Comparison of ENCODE assay signal across 8 cellular contexts in genomic region chr6:90611543-90611864, GRCh38. TPM values are rescaled to one million over a fixed set of nuclear protein-coding genes. Genes with fewer than 3 reads are reported as not detected.
DNase-seq lines count a peak whose midpoint lies in the region; ATAC-seq and TF ChIP-seq lines count a peak whose summit lies in the region.

No MANE protein-coding gene starts in this region.

- H3K4me3 ChIP-seq in iPS-18a (ENCODE audit: low read length) (peak overlapping the region; percentile 54), stomach (peak overlapping the region; percentile 57 to 65 (median 61))

- 20 to 24% (median 23%) methylated on average over 7 of the region's 7 CpGs for WGBS in stomach, 5 donors

- CTCF ChIA-PET in activated CD8-positive, alpha-beta T cell treated with anti-CD3 and anti-CD28 coated beads, Interleukin-2, amount 10 ng/mL, durations not matched to agents 7 days and 5 days (lab: Charles Lee) = interaction anchor here (0.8 to 0.9 kb wide), 2 partner anchors 34 to 41 kb away, joined by 3 read pairs; no protein-coding TSS in a partner anchor

- H3K36me3 ChIP-seq in iPS-18a (ENCODE audit: control insufficient read depth, low read depth, low read length) = no peaks in the 10 kb centered on the region
- H3K36me3 ChIP-seq in stomach = no peaks in the 10 kb centered on the region

- no peak for TF ChIP-seq POLR2A in stomach (IDR thresholded peaks at IDR 0.05)

- no peak for ATAC-seq in activated CD8-positive, alpha-beta T cell treated with anti-CD3 and anti-CD28 coated beads, Interleukin-2, amount 10 ng/mL, durations not matched to agents 7 days and 5 days
- ATAC-seq in activated CD4-positive, CD25-positive, alpha-beta regulatory T cell treated with anti-CD3 and anti-CD28 coated beads, Interleukin-2, amount 50 U/mL, for 24 hours = no peak
- no peak for ATAC-seq in HG02885 (IDR thresholded peaks at IDR 0.05; ENCODE audit: poor library complexity, unreplicated experiment)

- TF ChIP-seq CTCF in stomach (IDR thresholded peaks at IDR 0.05) = no peak

- H3K27me3 ChIP-seq in iPS-18a (ENCODE audit: control insufficient read depth, insufficient read depth, low read length) (peaks cover 36% of the 10 kb centered on the region), stomach (peaks cover 0 to 73% (median 24%) of the 10 kb centered on the region in 3 donors)

- no peak for TF ChIP-seq EP300 in stomach (IDR thresholded peaks at IDR 0.05)

- POLR2A ChIA-PET in activated CD8-positive, alpha-beta T cell treated with anti-CD3 and anti-CD28 coated beads, Interleukin-2, amount 10 ng/mL, durations not matched to agents 7 days and 5 days (lab: Charles Lee) = no interaction called here

- peaks cover 52% of the 10 kb centered on the region for H3K27me3 Mint-ChIP-seq in activated CD8-positive, alpha-beta T cell treated with anti-CD3 and anti-CD28 coated beads, Interleukin-2, amount 10 ng/mL, durations not matched to agents 7 days and 5 days (ENCODE audit: low read depth)

- no peaks in the 10 kb centered on the region for H3K36me3 Mint-ChIP-seq in activated CD8-positive, alpha-beta T cell treated with anti-CD3 and anti-CD28 coated beads, Interleukin-2, amount 10 ng/mL, durations not matched to agents 7 days and 5 days (ENCODE audit: low read depth)

- H3K4me3 Mint-ChIP-seq in activated CD8-positive, alpha-beta T cell treated with anti-CD3 and anti-CD28 coated beads, Interleukin-2, amount 10 ng/mL, durations not matched to agents 7 days and 5 days = peak overlapping the region; percentile 72

- DNase-seq in NCI-H446 treated with DMSO at 0.1 percent for 48 hours (lab: John Stamatoyannopoulos, UW) = peak; percentile 37
- no peak for DNase-seq in NCI-H446 (lab: John Stamatoyannopoulos, UW)
- no peak for DNase-seq in activated CD8-positive, alpha-beta T cell treated with anti-CD3 and anti-CD28 coated beads, Interleukin-2, amount 10 ng/mL, durations not matched to agents 7 days and 5 days
- DNase-seq in stomach = no peak
- no peak for DNase-seq in cerebellar nuclear complex (lab: John Stamatoyannopoulos, UW)

- intact Hi-C loops in stomach (cut with DNase I; ENCODE audit: low total_unique reads) = no loop called here

- peaks cover 20% of the 10 kb centered on the region for H3K4me1 ChIP-seq in iPS-18a (ENCODE audit: control insufficient read depth, low read depth, low read length)
- H3K4me1 ChIP-seq in stomach = peaks cover 0 to 21% (median 17%) of the 10 kb centered on the region in 4 donors

- H3K27ac Mint-ChIP-seq in activated CD8-positive, alpha-beta T cell treated with anti-CD3 and anti-CD28 coated beads, Interleukin-2, amount 10 ng/mL, durations not matched to agents 7 days and 5 days = no peak overlapping the region

- H3K9ac ChIP-seq in iPS-18a (ENCODE audit: low read length) = peak overlapping the region; percentile 39

- H3K9me3 ChIP-seq in iPS-18a (ENCODE audit: control insufficient read depth, low read depth, low read length) (no peaks in the 10 kb centered on the region), stomach (no peaks in the 10 kb centered on the region)

- H3K4me1 Mint-ChIP-seq in activated CD8-positive, alpha-beta T cell treated with anti-CD3 and anti-CD28 coated beads, Interleukin-2, amount 10 ng/mL, durations not matched to agents 7 days and 5 days (ENCODE audit: low read depth) = peaks cover 11% of the 10 kb centered on the region

- H3K27ac ChIP-seq in iPS-18a (ENCODE audit: low read length) (no peak overlapping the region), stomach (peak overlapping the region in 4 of 5 donors; percentile 53 to 80 (median 70))

- H3K9me3 Mint-ChIP-seq in activated CD8-positive, alpha-beta T cell treated with anti-CD3 and anti-CD28 coated beads, Interleukin-2, amount 10 ng/mL, durations not matched to agents 7 days and 5 days (ENCODE audit: insufficient read depth) = no peaks in the 10 kb centered on the region

RNA-seq across cellular contexts. Expression of gene MAP3K7, which starts 24.6 kb away (rescaled TPM):
- 10 to 100 TPM; 27.8 to 28.1 TPM for total RNA-seq in activated CD8-positive, alpha-beta T cell treated with anti-CD3 and anti-CD28 coated beads, Interleukin-2, amount 10 ng/mL, durations not matched to agents 7 days and 5 days
- 10 to 100 TPM; 16.3 to 42.8 (median 21.0) TPM for total RNA-seq in stomach
- 10 to 100 TPM in 1 of 3 donors, 1 to 10 TPM in 2; 8.5 to 13.3 (median 9.1) TPM for polyA plus RNA-seq in stomach
